In genomic region chr3:87167634-87168456, GRCh38 we compare ENCODE assay signal across 8 cellular contexts. TPM values are rescaled to one million over a fixed set of nuclear protein-coding genes. Genes with fewer than 3 reads are reported as not detected.
A peak's percentile ranks its signal among the peaks of the same experiment; 100 is the strongest.
DNase-seq lines count a peak whose midpoint lies in the region; ATAC-seq and TF ChIP-seq lines count a peak whose summit lies in the region.

No MANE protein-coding gene starts in this region.

- H3K4ac ChIP-seq in trophoblast cell (ENCODE audit: low read depth, low read length): no peak overlapping the region

- H3K9me3 Mint-ChIP-seq in CD4-positive, CD25-positive, alpha-beta regulatory T cell: peaks cover 0 to 4% (median 0%) of the 10 kb centered on the region in 7 donors

- H3K23ac ChIP-seq in trophoblast cell (ENCODE audit: low read length): no peak overlapping the region

- peak; percentile 37 to 60 for ATAC-seq in CD4-positive, CD25-positive, alpha-beta regulatory T cell (ENCODE audit: low read depth in 2 of 2)
- ATAC-seq in GM18505 (IDR thresholded peaks at IDR 0.05; ENCODE audit: unreplicated experiment) (peak; percentile 93), HG02870 (IDR thresholded peaks at IDR 0.05; ENCODE audit: unreplicated experiment) (peak; percentile 87)

- H2AFZ ChIP-seq in trophoblast cell (ENCODE audit: insufficient read depth, low read length, poor library complexity): no peak overlapping the region

- H3K4me1 Mint-ChIP-seq in CD4-positive, CD25-positive, alpha-beta regulatory T cell: peaks cover 0 to 5% (median 2%) of the 10 kb centered on the region in 4 donors

- H3K79me2 ChIP-seq in trophoblast cell (ENCODE audit: control insufficient read depth, insufficient read depth, low read length, poor library complexity): no peaks in the 10 kb centered on the region

- no peaks in the 10 kb centered on the region for H3K4me1 ChIP-seq in CD4-positive, CD25-positive, alpha-beta regulatory T cell (ENCODE audit: control insufficient read depth, insufficient read depth, low read length, poor library complexity, severe bottlenecking)
- H3K4me1 ChIP-seq in trophoblast cell (ENCODE audit: control insufficient read depth in 1 of 2, insufficient read depth in 2 of 2, low read length in 2 of 2): no peaks in the 10 kb centered on the region

- H3K9ac ChIP-seq in trophoblast cell (ENCODE audit: low read length): no peak overlapping the region

- H2AK5ac ChIP-seq in trophoblast cell (ENCODE audit: low read length): no peak overlapping the region

- H4K8ac ChIP-seq in trophoblast cell (ENCODE audit: low read depth, low read length): no peak overlapping the region

- no peak overlapping the region for H2BK12ac ChIP-seq in trophoblast cell (ENCODE audit: low read length)

- no peak overlapping the region for H3K27ac Mint-ChIP-seq in CD4-positive, CD25-positive, alpha-beta regulatory T cell

- no peak overlapping the region for H4K91ac ChIP-seq in trophoblast cell (ENCODE audit: low read depth, low read length)

- no peak overlapping the region for H3K14ac ChIP-seq in trophoblast cell (ENCODE audit: low read length)

- TF ChIP-seq CTCF in foreskin fibroblast (IDR thresholded peaks at IDR 0.05; ENCODE audit: low read depth, low read length): peak; percentile 58

- no peaks in the 10 kb centered on the region for H3K36me3 ChIP-seq in CD4-positive, CD25-positive, alpha-beta regulatory T cell (ENCODE audit: control insufficient read depth, insufficient read depth, low read length)
- H3K36me3 ChIP-seq in trophoblast cell (ENCODE audit: control insufficient read depth in 1 of 2, insufficient read depth in 2 of 2, low read length in 2 of 2): no peaks in the 10 kb centered on the region

- peaks cover 4% of the 10 kb centered on the region for H3K27me3 ChIP-seq in CD4-positive, CD25-positive, alpha-beta regulatory T cell (ENCODE audit: control insufficient read depth, insufficient read depth, low read length)
- H3K27me3 ChIP-seq in trophoblast cell (ENCODE audit: insufficient read depth, low read length): no peaks in the 10 kb centered on the region

- no peaks in the 10 kb centered on the region for H3K27me3 Mint-ChIP-seq in CD4-positive, CD25-positive, alpha-beta regulatory T cell

- no peaks in the 10 kb centered on the region for H3K79me1 ChIP-seq in trophoblast cell (ENCODE audit: low read length)

- no CpG with 5 or more reads among the region's 11 CpGs for whole genome bisulfite sequencing in trophoblast cell (ENCODE audit: extremely low coverage, insufficient coverage, insufficient read length)

- DNase-seq in CD4-positive, CD25-positive, alpha-beta regulatory T cell: peak in 2 of 3 donors; percentile 31 to 48
- DNase-seq in NCI-H146 treated with DMSO at 0.1 percent for 48 hours (lab: John Stamatoyannopoulos, UW; ENCODE audit: unreplicated experiment) (peak; percentile 66), foreskin fibroblast (peak; percentile 48 to 81), trophoblast cell (peak; percentile 60 to 96)
- peak; percentile 28 for DNase-seq in activated CD4-positive, alpha-beta T cell treated with anti-CD3 and anti-CD28 coated beads for 48 hours
- no peak for DNase-seq in activated effector memory CD4-positive, alpha-beta T cell treated with Interleukin-2 at 50 U/mL for 16 hours

- H2BK5ac ChIP-seq in trophoblast cell (ENCODE audit: low read depth, low read length, poor library complexity): no peak overlapping the region

- no peaks in the 10 kb centered on the region for H3K9me3 ChIP-seq in CD4-positive, CD25-positive, alpha-beta regulatory T cell (ENCODE audit: control insufficient read depth in 2 of 2, low read length in 2 of 2)
- H3K9me3 ChIP-seq in trophoblast cell (ENCODE audit: insufficient read depth, low read depth, low read length): no peaks in the 10 kb centered on the region

- H3K4me3 Mint-ChIP-seq in CD4-positive, CD25-positive, alpha-beta regulatory T cell: peak overlapping the region in 2 of 4 donors; percentile 7 to 51

- H3K36me3 Mint-ChIP-seq in CD4-positive, CD25-positive, alpha-beta regulatory T cell: no peaks in the 10 kb centered on the region

- H3K27ac ChIP-seq in CD4-positive, CD25-positive, alpha-beta regulatory T cell (ENCODE audit: insufficient read depth, low read length, poor library complexity, severe bottlenecking): no peak overlapping the region
- no peak overlapping the region for H3K27ac ChIP-seq in trophoblast cell (ENCODE audit: low read depth, low read length)

- H4K12ac ChIP-seq in trophoblast cell (ENCODE audit: low read depth, low read length): no peak overlapping the region

- H3K18ac ChIP-seq in trophoblast cell (ENCODE audit: low read length): no peak overlapping the region

- H2BK120ac ChIP-seq in trophoblast cell (ENCODE audit: insufficient read depth, low read length, poor library complexity): no peak overlapping the region

- no peak for TF ChIP-seq POLR2A in GM18505 (IDR thresholded peaks at IDR 0.05; ENCODE audit: borderline replicate concordance, extremely low read depth, insufficient read depth, insufficient read length)

- H3K4me2 ChIP-seq in trophoblast cell (ENCODE audit: low read length): no peak overlapping the region

- peak overlapping the region; percentile 43 for H3K4me3 ChIP-seq in CD4-positive, CD25-positive, alpha-beta regulatory T cell (ENCODE audit: low read depth, low read length)
- peak overlapping the region; percentile 41 to 53 for H3K4me3 ChIP-seq in foreskin fibroblast (ENCODE audit: low read depth in 1 of 2, low read length in 2 of 2)
- no peak overlapping the region for H3K4me3 ChIP-seq in trophoblast cell (ENCODE audit: low read depth, low read length)

RNA-seq across cellular contexts. Expression of gene CHMP2B, which starts 59.3 kb away (rescaled TPM):
- total RNA-seq in CD4-positive, CD25-positive, alpha-beta regulatory T cell: 35.4 TPM
- polyA plus RNA-seq in CD4-positive, CD25-positive, alpha-beta regulatory T cell: 10 to 100 TPM; 43.9 to 66.9 (median 48.5) TPM
- 45.4 and 46.9 TPM in 2 replicates for polyA plus RNA-seq in trophoblast cell (2013)
